ENCODE assay signal across 10 cellular contexts in genomic region chr5:167294861-167295685, GRCh38.
DNase-seq lines count a peak whose midpoint lies in the region; ATAC-seq, FAIRE-seq and TF ChIP-seq lines count a peak whose summit lies in the region.
"Had no signal": no experiment of that assay in that cellular context is flagged by ENCODE, and none has a peak within 500 bp of the region (broad histone marks: within the 10 kb centered on the region; RNA-seq: fewer than 3 reads in every experiment).

No MANE protein-coding gene starts in this region.

- peak overlapping the region; percentile 41 for H3K4me3 Mint-ChIP-seq in Calu3 (ENCODE audit: low read depth, unreplicated experiment)

- no peak for FAIRE-seq in RCC 7860 (lab: Jason Lieb, UNC)

- H3K36me3 ChIP-seq in neuron (ENCODE audit: insufficient read depth, low read length) (no peaks in the 10 kb centered on the region), spleen (no peaks in the 10 kb centered on the region)
- H3K36me3 ChIP-seq: heart left ventricle had no signal

- DNase-seq in Calu3: peak; percentile 59
- DNase-seq in RCC 7860 (ENCODE audit: low spot score): peak; percentile 65
- no peak for DNase-seq in spleen
- DNase-seq in stimulated activated naive CD4-positive, alpha-beta T cell (lab: John Stamatoyannopoulos, UW): no peak
- no peak for DNase-seq in GDM1 (lab: John Stamatoyannopoulos, UW)
- DNase-seq: heart left ventricle; NK-92 treated with Interleukin-12 subunit alpha and Interleukin-12 subunit beta, amount 100 ng/mL, for 24 hours had no signal

- H3K27me3 ChIP-seq in neuron (ENCODE audit: insufficient read depth, low read length) (no peaks in the 10 kb centered on the region), spleen (replicated peaks in 1 of 7) (no peaks in the 10 kb centered on the region)
- H3K27me3 ChIP-seq: heart left ventricle had no signal

- peaks cover 5% of the 10 kb centered on the region for H3K9me3 Mint-ChIP-seq in Calu3 (ENCODE audit: low read depth, unreplicated experiment)

- TF ChIP-seq POLR2A in spleen (IDR thresholded peaks at IDR 0.05): no peak

- H2AFZ ChIP-seq in neuron (ENCODE audit: low read depth, low read length): peak overlapping the region; percentile 23

- H3K4me1 ChIP-seq in neuron (ENCODE audit: insufficient read depth, low read length) (peaks cover 37% of the 10 kb centered on the region), spleen (no peaks in the 10 kb centered on the region)

- H3K9me3 ChIP-seq in neuron (ENCODE audit: low read length) (peaks cover 4% of the 10 kb centered on the region), spleen (no peaks in the 10 kb centered on the region)
- H3K9me3 ChIP-seq: heart left ventricle had no signal

- H3K4me1 Mint-ChIP-seq in Calu3 (ENCODE audit: low read depth, unreplicated experiment): peaks cover 32% of the 10 kb centered on the region

- H3K27ac ChIP-seq in spleen: no peak overlapping the region
- H3K27ac ChIP-seq: heart left ventricle had no signal

- TF ChIP-seq CTCF in Calu3 (IDR thresholded peaks at IDR 0.05; ENCODE audit: unreplicated experiment): no peak
- no peak for TF ChIP-seq CTCF in spleen (IDR thresholded peaks at IDR 0.05 in 8 of 11, conservative IDR thresholded peaks at IDR 0.05 in 3 of 11)

- WGBS in spleen, 5 donors: 56 to 62% (median 60%) methylated on average over 3 of the region's 3 CpGs

- H3K27ac Mint-ChIP-seq in Calu3 (ENCODE audit: unreplicated experiment): peak overlapping the region; percentile 83

- H3K36me3 Mint-ChIP-seq in Calu3 (ENCODE audit: insufficient read depth, unreplicated experiment): no peaks in the 10 kb centered on the region

- H3K27me3 Mint-ChIP-seq in Calu3 (ENCODE audit: unreplicated experiment): no peaks in the 10 kb centered on the region

- ATAC-seq in esophagus mucosa (peak; percentile 97), GM19452 (IDR thresholded peaks at IDR 0.05; ENCODE audit: unreplicated experiment) (no peak)
- ATAC-seq: heart left ventricle had no signal

- peak overlapping the region; percentile 1 for H3K4me3 ChIP-seq in neuron (ENCODE audit: low read length)
- no peak overlapping the region for H3K4me3 ChIP-seq in spleen
- H3K4me3 ChIP-seq: heart left ventricle had no signal

- intact Hi-C loops in Calu3 (cut with micrococcal nuclease; ENCODE audit: unreplicated experiment): loop anchor here (5.0 kb wide), 1 partner anchor 392 kb away; no protein-coding TSS in a partner anchor
- intact Hi-C loops in spleen (cut with DNase I; ENCODE audit: low total_unique reads): no loop called here

- no TSS peak for BruUV-seq in Calu3 (replicated peaks; lab: Mats Ljungman, UMichigan)

- CTCF ChIA-PET in Calu3 (lab: Charles Lee): no interaction called here

Comparison
In these comparisons a context has a peak if more than half of its experiments do, and no peak if none do; other contexts are left out.
1. DNase-seq: peak in Calu3 (single experiment) and RCC 7860 (single experiment); none in spleen (single experiment), stimulated activated naive CD4-positive, alpha-beta T cell (0 of 6) and GDM1 (single experiment).